In genomic region chr3:101574388-101575156, GRCh38 we compare ENCODE assay signal across 8 cellular contexts. TPM values are rescaled to one million over a fixed set of nuclear protein-coding genes. Genes with fewer than 3 reads are reported as not detected.
DNase-seq lines count a peak whose midpoint lies in the region; ATAC-seq and TF ChIP-seq lines count a peak whose summit lies in the region.

No MANE protein-coding gene starts in this region.

- no peaks in the 10 kb centered on the region for H3K27me3 ChIP-seq in muscle layer of colon (ENCODE audit: control insufficient read depth in 1 of 2, insufficient read depth in 2 of 2, low read length in 2 of 2)
- H3K27me3 ChIP-seq in thoracic aorta (replicated peaks; ENCODE audit: insufficient read depth) = no peaks in the 10 kb centered on the region

- H3K4me3 ChIP-seq in muscle layer of colon (ENCODE audit: low read depth in 1 of 2, low read length in 2 of 2) (peak overlapping the region; percentile 54 to 88), thoracic aorta (peak overlapping the region; percentile 98)

- H3K36me3 ChIP-seq in muscle layer of colon (ENCODE audit: insufficient read depth, low read length) (no peaks in the 10 kb centered on the region), thoracic aorta (peaks cover 5% of the 10 kb centered on the region)

- H3K27ac ChIP-seq in muscle layer of colon (ENCODE audit: low read depth, low read length) = peak overlapping the region; percentile 81
- peak overlapping the region; percentile 91 to 98 for H3K27ac ChIP-seq in thoracic aorta

- DNase-seq in AG08395 (ENCODE audit: low spot score) (peak; percentile 41), GM13977 (ENCODE audit: low spot score) (peak; percentile 42), NCI-H1105 (lab: John Stamatoyannopoulos, UW) (peak; percentile 54), thoracic aorta (ENCODE audit: low spot score) (peak; percentile 9)
- peak; percentile 64 for DNase-seq in activated CD4-positive, alpha-beta T cell treated with anti-CD3 and anti-CD28 coated beads for 48 hours

- no peak for TF ChIP-seq CTCF in GM13977 (IDR thresholded peaks at IDR 0.05; ENCODE audit: extremely low read depth, insufficient read depth, missing control alignments)
- TF ChIP-seq CTCF in thoracic aorta (IDR thresholded peaks at IDR 0.05) = no peak

- peak overlapping the region; percentile 93 for H3K9ac ChIP-seq in muscle layer of colon (ENCODE audit: low read length)

- in situ Hi-C loops in GM13977 (cut with MboI; ENCODE audit: low pct_unique_long_range_greater_than_20kb, low sequenced_read_pairs, unreplicated experiment) = no loop called here

- ATAC-seq in HG02840 (IDR thresholded peaks at IDR 0.05; ENCODE audit: low FRiP score, unreplicated experiment) = peak; percentile 50
- ATAC-seq in esophagus mucosa = peak; percentile 87
- peak; percentile 17 for ATAC-seq in thoracic aorta (ENCODE audit: insufficient number of reproducible peaks, low FRiP score, low read depth)

- H3K4me1 ChIP-seq in muscle layer of colon (ENCODE audit: insufficient read depth, low read length) (peaks cover 38% of the 10 kb centered on the region), thoracic aorta (ENCODE audit: control insufficient read depth in 1 of 2, low read depth in 2 of 2) (peaks cover 35 to 50% of the 10 kb centered on the region in 2 donors)

- H3K9me3 ChIP-seq in muscle layer of colon (ENCODE audit: low read length) (no peaks in the 10 kb centered on the region), thoracic aorta (no peaks in the 10 kb centered on the region)

RNA-seq across cellular contexts. Expression of gene PCNP, which starts 0.6 kb away (rescaled TPM):
- total RNA-seq in esophagus mucosa = 94.5 TPM
- total RNA-seq in thoracic aorta = 100 to 1,000 TPM in 1 of 2 donors, 10 to 100 TPM in 1; 78.9 to 131 TPM

RNA-seq across cellular contexts. Expression of gene TRMT10C, which starts 12.9 kb away (rescaled TPM):
- total RNA-seq in esophagus mucosa (14.6 TPM), thoracic aorta (10 to 100 TPM; 11.6 to 20.5 TPM)

Comparison
In these comparisons a context has a peak if more than half of its experiments do, and no peak if none do; other contexts are left out.
1. Peak in every context shown above with its lines: DNase-seq, ATAC-seq, H3K4me3 ChIP-seq and H3K27ac ChIP-seq.
2. DNase-seq: peak in every context shown above with its lines; median percentile 64 in activated CD4-positive, alpha-beta T cell treated with anti-CD3 and anti-CD28 coated beads for 48 hours; 54 in NCI-H1105; 42 in GM13977; 41 in AG08395; 9 in thoracic aorta.
3. ATAC-seq: peak in every context shown above with its lines; median percentile 87 in esophagus mucosa; 50 in HG02840; 17 in thoracic aorta.